In the genomic region with DNA sequence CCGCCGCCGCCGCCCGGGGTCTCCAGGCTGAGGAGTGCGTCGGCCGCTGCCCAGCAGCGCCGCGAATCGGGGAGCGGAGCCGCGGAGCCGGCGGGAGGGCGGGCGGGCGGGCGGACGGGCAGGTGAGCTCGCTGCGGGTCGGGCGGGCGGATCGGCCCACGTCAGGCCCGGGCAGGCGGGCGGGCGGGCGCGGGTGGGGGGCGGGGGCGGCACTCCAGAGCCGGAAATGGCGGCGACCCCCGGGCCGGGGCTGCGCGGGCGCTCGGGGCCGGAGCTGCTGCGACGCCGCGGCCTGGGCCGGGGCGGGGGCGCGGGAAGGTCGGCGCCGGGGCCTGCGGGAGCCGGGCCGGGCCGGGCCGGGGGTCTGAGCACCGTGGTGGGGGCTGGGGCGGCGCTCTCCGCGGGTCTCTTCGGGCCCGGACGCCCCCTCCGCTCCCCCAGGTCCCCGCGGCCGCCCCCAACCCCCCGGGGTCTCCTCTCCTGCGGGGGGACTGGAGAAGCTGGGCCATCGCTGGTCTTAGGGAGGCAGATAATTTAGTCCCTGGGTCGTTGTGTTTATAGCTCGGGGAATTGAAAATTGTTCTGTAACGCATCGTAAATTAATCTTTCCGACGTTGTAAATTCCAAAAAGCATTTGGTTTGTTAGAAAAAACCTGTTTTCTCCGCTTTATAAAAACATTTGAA, we compare ENCODE assay signal across 8 cellular contexts. TPM values are rescaled to one million over a fixed set of nuclear protein-coding genes. Genes with fewer than 3 reads are reported as not detected.
DNase-seq lines count a peak whose midpoint lies in the region; ATAC-seq and TF ChIP-seq lines count a peak whose summit lies in the region.

No MANE protein-coding gene starts in this region.

- TF ChIP-seq CTCF in astrocyte of the cerebellum (IDR thresholded peaks at IDR 0.05; ENCODE audit: low read depth, low read length, missing control alignments): no peak

- no peak overlapping the region for H2AK5ac ChIP-seq in mesendoderm (ENCODE audit: low read length)

- H3K4me3 ChIP-seq in astrocyte of the cerebellum (ENCODE audit: low read depth, low read length) (peak overlapping the region; percentile 59), mesendoderm (ENCODE audit: low read length) (peak overlapping the region; percentile 39)

- H3K4me2 ChIP-seq in mesendoderm (ENCODE audit: low read length): peak overlapping the region; percentile 33

- H3K27ac ChIP-seq in mesendoderm (ENCODE audit: low read depth, low read length): no peak overlapping the region

- peak overlapping the region; percentile 53 for H3K18ac ChIP-seq in mesendoderm (ENCODE audit: low read length)

- peaks cover 5% of the 10 kb centered on the region for H3K36me3 ChIP-seq in mesendoderm (ENCODE audit: control insufficient read depth, insufficient read depth, low read length)

- peak overlapping the region; percentile 88 for H3K4ac ChIP-seq in mesendoderm (ENCODE audit: low read depth, low read length)

- H3K9ac ChIP-seq in mesendoderm (ENCODE audit: low read length): peak overlapping the region; percentile 66

- WGBS in mesendoderm (ENCODE audit: extremely low coverage, insufficient coverage, low lambda C conversion rate): no CpG with 5 or more reads among the region's 85 CpGs

- ATAC-seq in GM19328 (IDR thresholded peaks at IDR 0.05; ENCODE audit: unreplicated experiment) (peak; percentile 15), HG03097 (IDR thresholded peaks at IDR 0.05; ENCODE audit: low FRiP score, unreplicated experiment) (peak; percentile 10)

- no peak overlapping the region for H3K23ac ChIP-seq in mesendoderm (ENCODE audit: low read length)

- H2BK5ac ChIP-seq in mesendoderm (ENCODE audit: low read length): no peak overlapping the region

- peaks cover 13% of the 10 kb centered on the region for H3K79me1 ChIP-seq in mesendoderm (ENCODE audit: low read length)

- H3K27me3 ChIP-seq in mesendoderm (ENCODE audit: insufficient read depth, low read length, poor library complexity): no peaks in the 10 kb centered on the region

- in situ Hi-C loops in astrocyte of the cerebellum (cut with HindIII; ENCODE audit: low sequenced_read_pairs): no loop called here

- no peak overlapping the region for H4K5ac ChIP-seq in mesendoderm (ENCODE audit: low read length)

- H3K56ac ChIP-seq in mesendoderm (ENCODE audit: low read length): peak overlapping the region; percentile 46

- H2BK120ac ChIP-seq in mesendoderm (ENCODE audit: low read depth, low read length): no peak overlapping the region

- H4K8ac ChIP-seq in mesendoderm (ENCODE audit: low read depth, low read length): peak overlapping the region; percentile 56

- no peak overlapping the region for H2BK15ac ChIP-seq in mesendoderm (replicated peaks; ENCODE audit: low read depth)

- DNase-seq in astrocyte of the cerebellum (ENCODE audit: low read depth) (no peak), mesendoderm (no peak), NCI-H2081 treated with DMSO at 0.1 percent for 48 hours (lab: John Stamatoyannopoulos, UW) (no peak), NCI-H446 treated with DMSO at 0.1 percent for 48 hours (lab: John Stamatoyannopoulos, UW) (no peak), NCI-H2171 (lab: John Stamatoyannopoulos, UW) (no peak)
- DNase-seq in activated CD4-positive, alpha-beta T cell treated with anti-CD3 and anti-CD28 coated beads, Interleukin-2, amount 50 U/mL, for 4 hours: no peak

- peaks cover 18% of the 10 kb centered on the region for H3K79me2 ChIP-seq in mesendoderm (ENCODE audit: control insufficient read depth, insufficient read depth, low read length)

- H3K4me1 ChIP-seq in mesendoderm (ENCODE audit: control insufficient read depth, low read depth, low read length): peaks cover 8% of the 10 kb centered on the region

RNA-seq across cellular contexts. Expression of a gene that starts 0.4 kb away (rescaled TPM):
- polyA plus RNA-seq in mesendoderm (2013, experiment 1 of 2): 17.5 TPM
- polyA plus RNA-seq in mesendoderm (2013, experiment 2 of 2): 17.4 TPM

RNA-seq across cellular contexts. Expression of a gene that starts 30.3 kb away (rescaled TPM):
- polyA plus RNA-seq in mesendoderm (2013, experiment 1 of 2): 68.0 TPM
- polyA plus RNA-seq in mesendoderm (2013, experiment 2 of 2): 67.4 TPM

RNA-seq across cellular contexts. Expression of a gene that starts 34.0 kb away (rescaled TPM):
- polyA plus RNA-seq in mesendoderm (2013, experiment 1 of 2): not detected
- not detected for polyA plus RNA-seq in mesendoderm (2013, experiment 2 of 2)
